In the genomic region with DNA sequence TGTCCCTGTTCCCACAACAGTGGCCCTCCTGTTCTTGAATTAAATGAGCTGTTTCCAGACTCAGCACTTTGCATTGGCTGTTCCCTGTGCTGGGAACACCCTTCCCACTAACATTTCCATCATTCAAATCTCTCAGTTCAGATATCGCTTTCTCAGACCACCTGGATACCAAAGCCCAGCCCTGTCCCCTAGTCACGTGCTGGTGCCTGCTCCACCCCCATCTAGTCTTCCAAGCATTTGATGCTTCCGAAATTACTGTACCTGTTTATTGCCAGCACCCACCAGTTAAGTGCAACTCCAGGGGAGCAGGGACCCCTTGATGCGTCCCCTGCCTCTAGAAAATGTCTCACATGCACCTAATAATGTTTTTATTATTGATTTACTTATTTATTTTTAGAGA, we compare ENCODE assay signal across 34 cellular contexts.
"Had no signal": no experiment of that assay in that cellular context is flagged by ENCODE, and none has a peak within 500 bp of the region (broad histone marks: within the 10 kb centered on the region; RNA-seq: fewer than 3 reads in every experiment).

No MANE protein-coding gene starts in this region.

- H3K9me3 Mint-ChIP-seq: activated CD4-positive, alpha-beta memory T cell treated with anti-CD3 and anti-CD28 coated beads, Interleukin-2, amount 10 ng/mL, durations not matched to agents 7 days and 5 days; activated CD4-positive, alpha-beta T cell treated with anti-CD3 and anti-CD28 coated beads, Interleukin-2, amount 10 ng/mL, durations not matched to agents 7 days and 5 days; activated naive CD4-positive, alpha-beta T cell treated with anti-CD3 and anti-CD28 coated beads for 36 hours; activated naive CD4-positive, alpha-beta T cell treated with anti-CD3 and anti-CD28 coated beads, Interleukin-2, amount 50 U/mL, for 72 hours; activated naive CD8-positive, alpha-beta T cell treated with anti-CD3 and anti-CD28 coated beads for 36 hours; activated T-cell treated with anti-CD3 and anti-CD28 coated beads, Interleukin-2, amount 50 U/mL, for 24 hours; activated T-helper 2 cell treated with anti-CD3 and anti-CD28 coated beads, Interferon-gamma antibody, Interleukin-2, Interleukin-4, amounts not matched to agents 10 μg/mL and 5 μg/mL and 100 μg/mL, durations not matched to agents 14 hours and 24 hours and 36 hours; T-helper 1 cell treated with Interleukin-12 subunit alpha and Interleukin-12 subunit beta and Interleukin-4 antibody, amounts not matched to agents 30 μg/mL and 1 μg/mL, for 36 hours; T-helper 2 cell treated with Interferon-gamma antibody and Interleukin-4, amounts not matched to agents 5 μg/mL and 100 μg/mL, for 36 hours had no signal

- H3K4me3 Mint-ChIP-seq: activated CD4-positive, alpha-beta memory T cell treated with anti-CD3 and anti-CD28 coated beads, Interleukin-2, amount 10 ng/mL, durations not matched to agents 7 days and 5 days; activated CD4-positive, alpha-beta T cell treated with anti-CD3 and anti-CD28 coated beads for 36 hours; activated CD4-positive, alpha-beta T cell treated with anti-CD3 and anti-CD28 coated beads, Interleukin-2, amount 10 ng/mL, durations not matched to agents 7 days and 5 days; activated CD8-positive, alpha-beta memory T cell treated with anti-CD3 and anti-CD28 coated beads, Interleukin-2, amount 10 ng/mL, durations not matched to agents 7 days and 5 days; activated CD8-positive, alpha-beta T cell treated with anti-CD3 and anti-CD28 coated beads, Interleukin-2, amount 10 ng/mL, durations not matched to agents 7 days and 5 days; activated naive CD4-positive, alpha-beta T cell treated with anti-CD3 and anti-CD28 coated beads for 36 hours; activated naive CD8-positive, alpha-beta T cell treated with anti-CD3 and anti-CD28 coated beads for 36 hours; activated T-cell treated with anti-CD3 and anti-CD28 coated beads, Interleukin-2, amount 50 U/mL, for 24 hours; T-helper 1 cell treated with Interleukin-12 subunit alpha and Interleukin-12 subunit beta and Interleukin-4 antibody, amounts not matched to agents 30 μg/mL and 1 μg/mL, for 36 hours; T-helper 2 cell treated with Interferon-gamma antibody and Interleukin-4, amounts not matched to agents 5 μg/mL and 100 μg/mL, for 36 hours had no signal

- H3K4me3 ChIP-seq: adrenal gland, body of pancreas, breast epithelium had no signal

- H3K27me3 ChIP-seq: adrenal gland, brain microvascular endothelial cell, breast epithelium had no signal

- H3K36me3 ChIP-seq: adrenal gland, brain microvascular endothelial cell, breast epithelium had no signal

- ATAC-seq: activated CD4-positive, alpha-beta T cell treated with anti-CD3 and anti-CD28 coated beads for 36 hours; activated CD4-positive, CD25-positive, alpha-beta regulatory T cell treated with anti-CD3 and anti-CD28 coated beads, Interleukin-2, amount 50 U/mL, for 24 hours; activated CD8-positive, alpha-beta memory T cell treated with anti-CD3 and anti-CD28 coated beads, Interleukin-2, amount 10 ng/mL, durations not matched to agents 7 days and 5 days; activated CD8-positive, alpha-beta T cell treated with anti-CD3 and anti-CD28 coated beads, Interleukin-2, amount 10 ng/mL, durations not matched to agents 7 days and 5 days; activated naive CD4-positive, alpha-beta T cell treated with anti-CD3 and anti-CD28 coated beads, Interleukin-2, amount 50 U/mL, for 72 hours; body of pancreas had no signal

- H3K4me1 Mint-ChIP-seq: activated CD4-positive, alpha-beta memory T cell treated with anti-CD3 and anti-CD28 coated beads, Interleukin-2, amount 10 ng/mL, durations not matched to agents 7 days and 5 days; activated CD4-positive, alpha-beta T cell treated with anti-CD3 and anti-CD28 coated beads for 36 hours; activated CD4-positive, alpha-beta T cell treated with anti-CD3 and anti-CD28 coated beads, Interleukin-2, amount 10 ng/mL, durations not matched to agents 7 days and 5 days; activated CD8-positive, alpha-beta memory T cell treated with anti-CD3 and anti-CD28 coated beads, Interleukin-2, amount 10 ng/mL, durations not matched to agents 7 days and 5 days; activated naive CD8-positive, alpha-beta T cell treated with anti-CD3 and anti-CD28 coated beads for 36 hours had no signal

- H3K36me3 Mint-ChIP-seq: activated CD8-positive, alpha-beta memory T cell treated with anti-CD3 and anti-CD28 coated beads, Interleukin-2, amount 10 ng/mL, durations not matched to agents 7 days and 5 days; activated naive CD4-positive, alpha-beta T cell treated with anti-CD3 and anti-CD28 coated beads, Interleukin-2, amount 50 U/mL, for 72 hours; activated naive CD8-positive, alpha-beta T cell treated with anti-CD3 and anti-CD28 coated beads for 36 hours had no signal

- H3K27ac ChIP-seq: adrenal gland, body of pancreas, brain microvascular endothelial cell, breast epithelium, VCaP had no signal

- DNase-seq: activated CD4-positive, alpha-beta memory T cell treated with anti-CD3 and anti-CD28 coated beads, Interleukin-2, amount 10 ng/mL, durations not matched to agents 7 days and 5 days; activated CD4-positive, alpha-beta T cell treated with anti-CD3 and anti-CD28 coated beads for 1 hour; activated CD4-positive, alpha-beta T cell treated with anti-CD3 and anti-CD28 coated beads for 36 hours; activated CD4-positive, alpha-beta T cell treated with anti-CD3 and anti-CD28 coated beads for 48 hours; activated CD4-positive, alpha-beta T cell treated with anti-CD3 and anti-CD28 coated beads, Interleukin-2, amount 10 ng/mL, durations not matched to agents 7 days and 5 days; activated CD4-positive, alpha-beta T cell treated with anti-CD3 and anti-CD28 coated beads, Interleukin-2, amount 50 U/mL, for 48 hours; activated CD4-positive, CD25-positive, alpha-beta regulatory T cell; activated CD8-positive, alpha-beta memory T cell treated with anti-CD3 and anti-CD28 coated beads for 24 hours; activated CD8-positive, alpha-beta memory T cell treated with anti-CD3 and anti-CD28 coated beads, Interleukin-2, amount 10 ng/mL, durations not matched to agents 7 days and 5 days; activated CD8-positive, alpha-beta memory T cell treated with anti-CD3 and anti-CD28 coated beads, Interleukin-2, amount 50 U/mL, for 48 hours; activated CD8-positive, alpha-beta T cell treated with anti-CD3 and anti-CD28 coated beads, Interleukin-2, amount 10 ng/mL, durations not matched to agents 7 days and 5 days; activated effector memory CD4-positive, alpha-beta T cell treated with anti-CD3 and anti-CD28 coated beads, Interleukin-2, amount 50 U/mL, for 16 hours; activated gamma-delta T cell treated with Interleukin-2 at 50 U/mL for 16 hours; activated naive CD4-positive, alpha-beta T cell; activated naive CD4-positive, alpha-beta T cell treated with anti-CD3 and anti-CD28 coated beads for 36 hours; activated naive CD8-positive, alpha-beta T cell treated with anti-CD3 and anti-CD28 coated beads for 36 hours; activated T-cell treated with anti-CD3 and anti-CD28 coated beads, Interleukin-2, amount 50 U/mL, for 24 hours; activated T-cell treated with anti-CD3 and anti-CD28 coated beads, Interleukin-2, amount 50 U/mL, for 48 hours; adrenal gland; amniotic stem cell; aorta; body of pancreas; brain microvascular endothelial cell; central memory CD4-positive, alpha-beta T cell; T-helper 1 cell; T-helper 2 cell; T-helper 9 cell had no signal

- H3K9me3 ChIP-seq: adrenal gland, body of pancreas, breast epithelium had no signal

- H3K27ac Mint-ChIP-seq: activated CD4-positive, alpha-beta memory T cell treated with anti-CD3 and anti-CD28 coated beads, Interleukin-2, amount 10 ng/mL, durations not matched to agents 7 days and 5 days; activated CD4-positive, alpha-beta T cell treated with anti-CD3 and anti-CD28 coated beads for 36 hours; activated CD4-positive, alpha-beta T cell treated with anti-CD3 and anti-CD28 coated beads, Interleukin-2, amount 10 ng/mL, durations not matched to agents 7 days and 5 days; activated CD8-positive, alpha-beta memory T cell treated with anti-CD3 and anti-CD28 coated beads, Interleukin-2, amount 10 ng/mL, durations not matched to agents 7 days and 5 days; activated CD8-positive, alpha-beta T cell treated with anti-CD3 and anti-CD28 coated beads, Interleukin-2, amount 10 ng/mL, durations not matched to agents 7 days and 5 days; activated naive CD4-positive, alpha-beta T cell treated with anti-CD3 and anti-CD28 coated beads for 36 hours; activated naive CD4-positive, alpha-beta T cell treated with anti-CD3 and anti-CD28 coated beads, Interleukin-2, amount 50 U/mL, for 72 hours; activated naive CD8-positive, alpha-beta T cell treated with anti-CD3 and anti-CD28 coated beads for 36 hours; activated T-cell treated with anti-CD3 and anti-CD28 coated beads, Interleukin-2, amount 50 U/mL, for 24 hours; activated T-helper 2 cell treated with anti-CD3 and anti-CD28 coated beads, Interferon-gamma antibody, Interleukin-2, Interleukin-4, amounts not matched to agents 10 μg/mL and 5 μg/mL and 100 μg/mL, durations not matched to agents 14 hours and 24 hours and 36 hours; T-helper 1 cell treated with Interleukin-12 subunit alpha and Interleukin-12 subunit beta and Interleukin-4 antibody, amounts not matched to agents 30 μg/mL and 1 μg/mL, for 36 hours; T-helper 2 cell treated with Interferon-gamma antibody and Interleukin-4, amounts not matched to agents 5 μg/mL and 100 μg/mL, for 36 hours had no signal

- H3K4me1 ChIP-seq: breast epithelium had no signal
